ENCODE assay signal across 1 cellular context in the genomic region with DNA sequence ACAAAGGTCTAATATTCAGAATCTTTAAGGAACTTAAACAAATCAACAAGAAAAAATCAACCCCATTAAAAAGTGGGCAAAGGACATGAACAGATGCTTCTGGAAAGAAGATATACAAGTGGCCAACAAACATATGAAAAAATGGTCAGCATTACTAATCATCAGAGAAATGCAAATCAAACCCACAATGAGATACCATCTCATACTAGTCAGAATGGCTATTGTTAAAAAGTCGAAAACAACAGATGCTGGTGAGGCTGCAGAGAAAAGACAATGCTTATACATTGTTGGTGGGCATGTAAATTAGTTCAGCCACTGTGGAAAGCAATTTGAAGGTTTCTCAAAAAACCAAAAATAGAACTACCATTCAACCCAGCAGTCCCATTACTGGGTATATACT. TPM values are rescaled to one million over a fixed set of nuclear protein-coding genes. Genes with fewer than 3 reads are reported as not detected.
"Had no signal": no experiment of that assay in that cellular context is flagged by ENCODE, and none has a peak within 500 bp of the region (broad histone marks: within the 10 kb centered on the region; RNA-seq: fewer than 3 reads in every experiment).

No MANE protein-coding gene starts in this region.

RNA-seq across cellular contexts. Expression of a gene that starts 37.9 kb away (rescaled TPM):
- total RNA-seq: activated B cell treated with CpG ODN at 0.5 μM for 24 hours had no signal
